Comparison of ENCODE assay signal across 25 cellular contexts in genomic region chr20:58567437-58567836, GRCh38. TPM values are rescaled to one million over a fixed set of nuclear protein-coding genes. Genes with fewer than 3 reads are reported as not detected.
"Had no signal": no experiment of that assay in that cellular context is flagged by ENCODE, and none has a peak within 500 bp of the region (broad histone marks: within the 10 kb centered on the region; RNA-seq: fewer than 3 reads in every experiment).

No MANE protein-coding gene starts in this region.

- H3K27me3 ChIP-seq: uterus had no signal

- DNase-seq: activated CD4-positive, alpha-beta T cell treated with anti-CD3 and anti-CD28 coated beads for 36 hours; activated CD4-positive, alpha-beta T cell treated with anti-CD3 and anti-CD28 coated beads, Interleukin-2, amount 50 U/mL, for 4 hours; activated CD4-positive, CD25-positive, alpha-beta regulatory T cell; activated naive CD4-positive, alpha-beta T cell treated with anti-CD3 and anti-CD28 coated beads for 36 hours; activated T-cell treated with anti-CD3 and anti-CD28 coated beads for 4 hours; activated T-cell treated with anti-CD3 and anti-CD28 coated beads, Interleukin-2, amount 50 U/mL, for 72 hours; amniotic stem cell; central memory CD4-positive, alpha-beta T cell; effector memory CD4-positive, alpha-beta T cell; gastrocnemius medialis; glutamatergic neuron; islet precursor cell; left ventricle myocardium inferior; naive B cell; occipital lobe; right cardiac atrium; T-helper 1 cell; trophoblast cell; uterus had no signal

- H3K27ac ChIP-seq: gastrocnemius medialis, left ventricle myocardium inferior, thoracic aorta, uterus had no signal

- ATAC-seq: activated CD4-positive, alpha-beta T cell treated with anti-CD3 and anti-CD28 coated beads for 36 hours; activated T-cell treated with anti-CD3 and anti-CD28 coated beads, Interleukin-2, amount 50 U/mL, for 72 hours; gastrocnemius medialis; right cardiac atrium had no signal

- H3K9me3 ChIP-seq: gastrocnemius medialis, thoracic aorta, uterus had no signal

- H3K27me3 Mint-ChIP-seq: activated CD4-positive, alpha-beta T cell treated with anti-CD3 and anti-CD28 coated beads for 36 hours; stimulated activated naive CD8-positive, alpha-beta T cell treated with anti-CD3 and anti-CD28 coated beads, Interleukin-15, Interleukin-2, amounts not matched to agents 100 ng/mL and 50 ng/mL, for 24 hours had no signal

- H3K4me1 Mint-ChIP-seq: activated CD4-positive, alpha-beta T cell treated with anti-CD3 and anti-CD28 coated beads for 36 hours; naive B cell had no signal

- H3K4me1 ChIP-seq: gastrocnemius medialis had no signal

- H3K4me3 ChIP-seq: gastrocnemius medialis, left ventricle myocardium inferior, thoracic aorta, uterus had no signal

- H3K4me3 Mint-ChIP-seq: activated CD4-positive, alpha-beta T cell treated with anti-CD3 and anti-CD28 coated beads for 36 hours; activated naive CD4-positive, alpha-beta T cell treated with anti-CD3 and anti-CD28 coated beads for 36 hours; activated T-cell treated with anti-CD3 and anti-CD28 coated beads, Interleukin-2, amount 50 U/mL, for 72 hours; mesothelial cell of epicardium; naive B cell; neural crest cell; stimulated activated naive CD8-positive, alpha-beta T cell treated with anti-CD3 and anti-CD28 coated beads, Interleukin-15, Interleukin-2, amounts not matched to agents 100 ng/mL and 50 ng/mL, for 24 hours had no signal

- H3K36me3 ChIP-seq: gastrocnemius medialis, left ventricle myocardium inferior, thoracic aorta, uterus had no signal

- H3K27ac Mint-ChIP-seq: activated CD4-positive, alpha-beta T cell treated with anti-CD3 and anti-CD28 coated beads for 36 hours; activated naive CD4-positive, alpha-beta T cell treated with anti-CD3 and anti-CD28 coated beads for 36 hours; activated T-cell treated with anti-CD3 and anti-CD28 coated beads, Interleukin-2, amount 50 U/mL, for 72 hours; naive B cell; stimulated activated naive CD8-positive, alpha-beta T cell treated with anti-CD3 and anti-CD28 coated beads, Interleukin-15, Interleukin-2, amounts not matched to agents 100 ng/mL and 50 ng/mL, for 24 hours had no signal

- H3K9me3 Mint-ChIP-seq: stimulated activated naive CD8-positive, alpha-beta T cell treated with anti-CD3 and anti-CD28 coated beads, Interleukin-15, Interleukin-2, amounts not matched to agents 100 ng/mL and 50 ng/mL, for 24 hours had no signal

RNA-seq across cellular contexts. Expression of gene APCDD1L, which starts 52.2 kb away (rescaled TPM):
- total RNA-seq: activated CD4-positive, alpha-beta T cell treated with anti-CD3 and anti-CD28 coated beads for 36 hours; activated naive CD4-positive, alpha-beta T cell treated with anti-CD3 and anti-CD28 coated beads for 36 hours; activated T-cell treated with anti-CD3 and anti-CD28 coated beads, Interleukin-2, amount 50 U/mL, for 72 hours; dermis microvascular lymphatic vessel endothelial cell; lung microvascular endothelial cell; mesothelial cell of epicardium; neural crest cell; occipital lobe had no signal
